ENCODE assay signal across 11 cellular contexts in the genomic region with DNA sequence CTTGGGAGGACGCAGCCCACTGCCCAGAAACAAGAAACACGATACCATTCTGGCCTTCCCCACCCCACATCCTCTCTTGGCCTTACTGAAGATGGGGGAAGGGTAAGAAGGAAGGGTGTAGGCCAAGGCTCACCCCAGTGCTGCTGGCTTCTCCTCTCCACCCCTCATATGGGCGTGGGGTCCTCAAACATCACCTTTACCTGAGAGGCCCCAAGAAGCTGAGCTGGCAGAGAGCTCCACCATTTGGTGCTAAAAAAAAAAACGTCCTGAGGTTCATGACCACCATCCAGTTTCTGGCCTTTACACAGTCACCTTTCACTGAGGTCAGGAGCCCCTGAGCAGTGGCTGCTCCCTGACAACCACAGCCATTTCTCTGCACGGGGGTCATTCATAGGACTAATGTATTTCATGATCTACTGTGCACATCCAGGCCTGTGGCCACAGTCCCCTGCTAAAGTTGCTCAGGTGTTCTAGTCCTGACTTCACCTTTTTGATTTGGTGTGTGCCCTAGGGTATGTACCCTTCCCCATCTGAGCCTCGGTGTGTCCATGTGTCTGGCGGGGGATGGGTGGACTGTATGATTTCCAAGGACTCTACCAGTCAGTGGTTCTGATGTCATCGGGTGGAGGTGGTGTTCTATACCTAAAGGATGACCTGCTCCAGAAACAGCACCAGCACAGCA. TPM values are rescaled to one million over a fixed set of nuclear protein-coding genes. Genes with fewer than 3 reads are reported as not detected.
DNase-seq lines count a peak whose midpoint lies in the region; ATAC-seq and TF ChIP-seq lines count a peak whose summit lies in the region.
"Had no signal": no experiment of that assay in that cellular context is flagged by ENCODE, and none has a peak within 500 bp of the region (broad histone marks: within the 10 kb centered on the region; RNA-seq: fewer than 3 reads in every experiment).

No MANE protein-coding gene starts in this region.

- no peaks in the 10 kb centered on the region for H3K4me1 ChIP-seq in PC-9 (replicated peaks; ENCODE audit: insufficient read depth)

- no peak overlapping the region for H3K4me3 Mint-ChIP-seq in activated T-cell treated with anti-CD3 and anti-CD28 coated beads, Interleukin-2, amount 50 U/mL, for 24 hours
- H3K4me3 Mint-ChIP-seq in stimulated activated naive B cell treated with anti-CD40 and anti-IgM and Interleukin-4, amounts not matched to agents 10 μg/mL and 1 μg/mL and 100 μg/mL, for 72 hours, result no peak overlapping the region

- H3K9me3 Mint-ChIP-seq in activated T-cell treated with anti-CD3 and anti-CD28 coated beads, Interleukin-2, amount 50 U/mL, for 24 hours, result no peaks in the 10 kb centered on the region
- no peaks in the 10 kb centered on the region for H3K9me3 Mint-ChIP-seq in stimulated activated naive B cell treated with anti-CD40 and anti-IgM and Interleukin-4, amounts not matched to agents 10 μg/mL and 1 μg/mL and 100 μg/mL, for 72 hours

- H3K27me3 Mint-ChIP-seq in activated T-cell treated with anti-CD3 and anti-CD28 coated beads, Interleukin-2, amount 50 U/mL, for 24 hours, result no peaks in the 10 kb centered on the region
- no peaks in the 10 kb centered on the region for H3K27me3 Mint-ChIP-seq in stimulated activated naive B cell treated with anti-CD40 and anti-IgM and Interleukin-4, amounts not matched to agents 10 μg/mL and 1 μg/mL and 100 μg/mL, for 72 hours

- H3F3A ChIP-seq in PC-9 (ENCODE audit: insufficient read depth, low read depth), result no peaks in the 10 kb centered on the region; the same call in 1 of the 2 replicates

- H3K4me1 Mint-ChIP-seq in activated T-cell treated with anti-CD3 and anti-CD28 coated beads, Interleukin-2, amount 50 U/mL, for 24 hours (ENCODE audit: low read depth), result peaks cover 54% of the 10 kb centered on the region
- H3K4me1 Mint-ChIP-seq in stimulated activated naive B cell treated with anti-CD40 and anti-IgM and Interleukin-4, amounts not matched to agents 10 μg/mL and 1 μg/mL and 100 μg/mL, for 72 hours, result peaks cover 37 to 51% of the 10 kb centered on the region in 2 donors

- intact Hi-C loops in PC-9 (cut with micrococcal nuclease; ENCODE audit: unreplicated experiment), result no loop called here
- intact Hi-C loops in dorsolateral prefrontal cortex (cut with DNase I), result no loop called here

- POLR2A ChIA-PET in PC-9 (lab: Charles Lee; ENCODE audit: unreplicated experiment), result no interaction called here

- H3K36me3 ChIP-seq in PC-9 (ENCODE audit: low read depth), result no peaks in the 10 kb centered on the region
- H3K36me3 ChIP-seq: ovary had no signal

- DNase-seq in activated T-cell treated with anti-CD3 and anti-CD28 coated beads, Interleukin-2, amount 50 U/mL, for 24 hours, result no peak
- DNase-seq in activated T-cell treated with anti-CD3 and anti-CD28 coated beads, Interleukin-2, amount 50 U/mL, for 48 hours, result no peak
- DNase-seq in PC-9 (no peak), dorsolateral prefrontal cortex (no peak), iPS-NIHi7 (ENCODE audit: extremely low spot score) (no peak)
- DNase-seq in stimulated activated naive B cell treated with anti-CD40 and anti-IgM and Interleukin-4, amounts not matched to agents 10 μg/mL and 1 μg/mL and 100 μg/mL, for 72 hours, result no peak

- no peak for TF ChIP-seq CTCF in PC-9 (conservative IDR thresholded peaks at IDR 0.05)
- TF ChIP-seq CTCF in dorsolateral prefrontal cortex (IDR thresholded peaks at IDR 0.05 in 54 of 56, conservative IDR thresholded peaks at IDR 0.05 in 2 of 56; ENCODE audit: low read depth in 1 of 56, partially characterized antibody in 56 of 56), result no peak

- H3K36me3 Mint-ChIP-seq in activated T-cell treated with anti-CD3 and anti-CD28 coated beads, Interleukin-2, amount 50 U/mL, for 24 hours (ENCODE audit: low read depth), result peaks cover 74% of the 10 kb centered on the region
- H3K36me3 Mint-ChIP-seq in stimulated activated naive B cell treated with anti-CD40 and anti-IgM and Interleukin-4, amounts not matched to agents 10 μg/mL and 1 μg/mL and 100 μg/mL, for 72 hours, result peaks cover 40 to 48% of the 10 kb centered on the region in 2 donors

- no peaks in the 10 kb centered on the region for H4K20me1 ChIP-seq in PC-9 (ENCODE audit: insufficient read depth)

- no peak overlapping the region for H2AFZ ChIP-seq in PC-9

- H3K9me3 ChIP-seq in PC-9 (ENCODE audit: insufficient read depth, low read depth), result no peaks in the 10 kb centered on the region
- H3K9me3 ChIP-seq: heart right ventricle, ovary had no signal

- no peaks in the 10 kb centered on the region for H3K79me2 ChIP-seq in PC-9 (ENCODE audit: low read depth)

- H3K4me3 ChIP-seq in PC-9, result no peak overlapping the region
- no peak overlapping the region for H3K4me3 ChIP-seq in dorsolateral prefrontal cortex
- H3K4me3 ChIP-seq: heart right ventricle, ovary had no signal

- CTCF ChIA-PET in PC-9 (lab: Charles Lee), result no interaction called here

- H3K9me2 ChIP-seq in PC-9 (ENCODE audit: insufficient read depth), result no peaks in the 10 kb centered on the region

- H3K27me3 ChIP-seq in PC-9 (ENCODE audit: insufficient read depth, low read depth), result no peaks in the 10 kb centered on the region
- H3K27me3 ChIP-seq in dorsolateral prefrontal cortex, result no peaks in the 10 kb centered on the region
- H3K27me3 ChIP-seq: heart right ventricle, ovary had no signal

- H3K4me2 ChIP-seq in PC-9, result no peak overlapping the region

- H3K27ac ChIP-seq in PC-9 (no peak overlapping the region), dorsolateral prefrontal cortex (peak overlapping the region in 58 of 59 donors; percentile 76 to 100 (median 97))
- H3K27ac ChIP-seq: ovary, VCaP had no signal

- BruUV-seq in PC-9 (replicated peaks; lab: Mats Ljungman, UMichigan), result TSS peak; percentile 19

- peak; percentile 15 to 28 for ATAC-seq in stimulated activated naive B cell treated with anti-CD40 and anti-IgM and Interleukin-4, amounts not matched to agents 10 μg/mL and 1 μg/mL and 100 μg/mL, for 72 hours (replicated peaks)
- ATAC-seq in HG02798 (IDR thresholded peaks at IDR 0.05; ENCODE audit: poor library complexity, unreplicated experiment) (no peak), GM21717 (IDR thresholded peaks at IDR 0.05; ENCODE audit: unreplicated experiment) (no peak)

- H3K27ac Mint-ChIP-seq in activated T-cell treated with anti-CD3 and anti-CD28 coated beads, Interleukin-2, amount 50 U/mL, for 24 hours, result peak overlapping the region; percentile 87
- H3K27ac Mint-ChIP-seq in stimulated activated naive B cell treated with anti-CD40 and anti-IgM and Interleukin-4, amounts not matched to agents 10 μg/mL and 1 μg/mL and 100 μg/mL, for 72 hours, result peak overlapping the region; percentile 86

RNA-seq across cellular contexts. Expression of a gene that starts 15.1 kb away (rescaled TPM):
- total RNA-seq in PC-9 (2021) (31.0 and 36.1 TPM in 2 replicates), dorsolateral prefrontal cortex (100 to 1,000 TPM in 1 of 120 experiments, 10 to 100 TPM in 119; 13.0 to 131 (median 35.8) TPM)

RNA-seq across cellular contexts. Expression of a gene that starts 17.3 kb away (rescaled TPM):
- 37.7 and 39.5 TPM in 2 replicates for total RNA-seq in PC-9 (2021)
- 10 to 100 TPM; 15.7 to 52.0 (median 29.4) TPM for total RNA-seq in dorsolateral prefrontal cortex

RNA-seq across cellular contexts. Expression of a gene that starts 28.3 kb away (rescaled TPM):
- total RNA-seq in PC-9 (2021) (49.8 and 59.7 TPM in 2 replicates), dorsolateral prefrontal cortex (10 to 100 TPM; 40.2 to 80.3 (median 56.5) TPM)

RNA-seq across cellular contexts. Expression of a gene that starts 29.9 kb away (rescaled TPM):
- total RNA-seq in PC-9 (2021), result 26.8 and 28.3 TPM in 2 replicates
- 10 to 100 TPM; 40.9 to 92.8 (median 69.6) TPM for total RNA-seq in dorsolateral prefrontal cortex

Comparison
In these comparisons a context has a peak if more than half of its experiments do, and no peak if none do; other contexts are left out.
1. ATAC-seq: peak in stimulated activated naive B cell treated with anti-CD40 and anti-IgM and Interleukin-4, amounts not matched to agents 10 μg/mL and 1 μg/mL and 100 μg/mL, for 72 hours (2 of 2); none in HG02798 (single experiment) and GM21717 (single experiment).